In genomic region chr18:41850781-41851180, GRCh38 we compare ENCODE assay signal across 28 cellular contexts.
"Had no signal": no experiment of that assay in that cellular context is flagged by ENCODE, and none has a peak within 500 bp of the region (broad histone marks: within the 10 kb centered on the region; RNA-seq: fewer than 3 reads in every experiment).

No MANE protein-coding gene starts in this region.

- H3K36me3 Mint-ChIP-seq: activated naive CD4-positive, alpha-beta T cell treated with anti-CD3 and anti-CD28 coated beads, Interleukin-2, amount 10 ng/mL, durations not matched to agents 7 days and 5 days; activated naive CD8-positive, alpha-beta T cell; brain had no signal

- H3K4me3 ChIP-seq: K562, SK-N-MC had no signal

- DNase-seq: activated CD4-positive, alpha-beta T cell treated with anti-CD3 and anti-CD28 coated beads for 36 hours; activated CD4-positive, alpha-beta T cell treated with anti-CD3 and anti-CD28 coated beads, Interleukin-2, amount 10 ng/mL, durations not matched to agents 7 days and 5 days; activated CD4-positive, alpha-beta T cell treated with anti-CD3 and anti-CD28 coated beads, Interleukin-2, amount 50 U/mL, for 48 hours; activated CD8-positive, alpha-beta T cell treated with anti-CD3 and anti-CD28 coated beads, Interleukin-2, amount 10 ng/mL, durations not matched to agents 7 days and 5 days; activated effector memory CD4-positive, alpha-beta T cell treated with Interleukin-2 at 50 U/mL for 16 hours; activated naive CD4-positive, alpha-beta T cell treated with anti-CD3 and anti-CD28 coated beads, Interleukin-2, amount 10 ng/mL, durations not matched to agents 7 days and 5 days; activated naive CD8-positive, alpha-beta T cell treated with anti-CD3 and anti-CD28 coated beads, Interleukin-2, amount 50 U/mL, for 24 hours; activated T-cell treated with anti-CD3 and anti-CD28 coated beads, Interleukin-2, amount 50 U/mL, for 4 hours; anterior cingulate cortex; central memory CD4-positive, alpha-beta T cell; NCI-H1105; NCI-H1417 treated with DMSO at 0.1 percent for 48 hours; NCI-H187 treated with DMSO at 0.1 percent for 48 hours; NCI-H2081; NCI-H2171 treated with DMSO at 0.1 percent for 48 hours; NCI-H2227 treated with DMSO at 0.1 percent for 48 hours; NCI-H446; NCI-H524; NCI-H69; NK-92 treated with Interleukin-12 subunit alpha and Interleukin-12 subunit beta, amount 100 ng/mL, for 24 hours; PC-3; Right ventricle myocardium superior; T1000 had no signal

- ATAC-seq: activated CD4-positive, alpha-beta T cell treated with anti-CD3 and anti-CD28 coated beads for 36 hours; activated CD4-positive, CD25-positive, alpha-beta regulatory T cell treated with anti-CD3 and anti-CD28 coated beads, Interleukin-2, amount 50 U/mL, for 24 hours; activated CD8-positive, alpha-beta T cell treated with anti-CD3 and anti-CD28 coated beads, Interleukin-2, amount 10 ng/mL, durations not matched to agents 7 days and 5 days; activated naive CD8-positive, alpha-beta T cell treated with anti-CD3 and anti-CD28 coated beads, Interleukin-2, amount 50 U/mL, for 24 hours; activated T-cell treated with anti-CD3 and anti-CD28 coated beads, Interleukin-2, amount 50 U/mL, for 4 hours; K562; PC-3 had no signal

- H3K4me1 Mint-ChIP-seq: activated CD4-positive, alpha-beta T cell treated with anti-CD3 and anti-CD28 coated beads for 36 hours; activated CD4-positive, alpha-beta T cell treated with anti-CD3 and anti-CD28 coated beads, Interleukin-2, amount 10 ng/mL, durations not matched to agents 7 days and 5 days; activated naive CD4-positive, alpha-beta T cell treated with anti-CD3 and anti-CD28 coated beads, Interleukin-2, amount 10 ng/mL, durations not matched to agents 7 days and 5 days; activated naive CD8-positive, alpha-beta T cell treated with anti-CD3 and anti-CD28 coated beads, Interleukin-2, amount 50 U/mL, for 24 hours; brain had no signal

- H3K4me3 Mint-ChIP-seq: activated CD4-positive, alpha-beta T cell treated with anti-CD3 and anti-CD28 coated beads for 36 hours; activated CD4-positive, alpha-beta T cell treated with anti-CD3 and anti-CD28 coated beads, Interleukin-2, amount 10 ng/mL, durations not matched to agents 7 days and 5 days; activated CD8-positive, alpha-beta T cell treated with anti-CD3 and anti-CD28 coated beads, Interleukin-2, amount 10 ng/mL, durations not matched to agents 7 days and 5 days; activated naive CD4-positive, alpha-beta T cell treated with anti-CD3 and anti-CD28 coated beads, Interleukin-2, amount 10 ng/mL, durations not matched to agents 7 days and 5 days; activated naive CD8-positive, alpha-beta T cell; activated naive CD8-positive, alpha-beta T cell treated with anti-CD3 and anti-CD28 coated beads, Interleukin-2, amount 50 U/mL, for 24 hours; activated T-cell treated with anti-CD3 and anti-CD28 coated beads, Interleukin-2, amount 50 U/mL, for 4 hours; brain had no signal

- H3K27me3 Mint-ChIP-seq: activated naive CD4-positive, alpha-beta T cell treated with anti-CD3 and anti-CD28 coated beads, Interleukin-2, amount 10 ng/mL, durations not matched to agents 7 days and 5 days had no signal

- H3K27ac ChIP-seq: SK-N-MC had no signal

- FAIRE-seq: K562 had no signal

- H3K9me3 Mint-ChIP-seq: activated CD4-positive, alpha-beta T cell treated with anti-CD3 and anti-CD28 coated beads, Interleukin-2, amount 10 ng/mL, durations not matched to agents 7 days and 5 days; activated naive CD4-positive, alpha-beta T cell treated with anti-CD3 and anti-CD28 coated beads, Interleukin-2, amount 10 ng/mL, durations not matched to agents 7 days and 5 days; activated naive CD8-positive, alpha-beta T cell treated with anti-CD3 and anti-CD28 coated beads, Interleukin-2, amount 50 U/mL, for 24 hours; activated T-cell treated with anti-CD3 and anti-CD28 coated beads, Interleukin-2, amount 50 U/mL, for 4 hours had no signal

- H3K27ac Mint-ChIP-seq: activated CD4-positive, alpha-beta T cell treated with anti-CD3 and anti-CD28 coated beads for 36 hours; activated CD4-positive, alpha-beta T cell treated with anti-CD3 and anti-CD28 coated beads, Interleukin-2, amount 10 ng/mL, durations not matched to agents 7 days and 5 days; activated CD8-positive, alpha-beta T cell treated with anti-CD3 and anti-CD28 coated beads, Interleukin-2, amount 10 ng/mL, durations not matched to agents 7 days and 5 days; activated naive CD4-positive, alpha-beta T cell treated with anti-CD3 and anti-CD28 coated beads, Interleukin-2, amount 10 ng/mL, durations not matched to agents 7 days and 5 days; activated naive CD8-positive, alpha-beta T cell; activated naive CD8-positive, alpha-beta T cell treated with anti-CD3 and anti-CD28 coated beads, Interleukin-2, amount 50 U/mL, for 24 hours; brain had no signal
